9 cellular contexts compared by ENCODE assay signal in genomic region chr15:26773485-26773877, GRCh38. TPM values are rescaled to one million over a fixed set of nuclear protein-coding genes. Genes with fewer than 3 reads are reported as not detected.
DNase-seq lines count a peak whose midpoint lies in the region; ATAC-seq and TF ChIP-seq lines count a peak whose summit lies in the region.
"Had no signal": no experiment of that assay in that cellular context is flagged by ENCODE, and none has a peak within 500 bp of the region (broad histone marks: within the 10 kb centered on the region; RNA-seq: fewer than 3 reads in every experiment).

No MANE protein-coding gene starts in this region.

- no peaks in the 10 kb centered on the region for H3K4me1 Mint-ChIP-seq in activated CD8-positive, alpha-beta memory T cell treated with anti-CD3 and anti-CD28 coated beads, Interleukin-2, amount 10 ng/mL, durations not matched to agents 7 days and 5 days
- H3K4me1 Mint-ChIP-seq in immature natural killer cell = no peaks in the 10 kb centered on the region

- no peak overlapping the region for H3K27ac ChIP-seq in thyroid gland

- no peak overlapping the region for H3K4me3 Mint-ChIP-seq in activated CD8-positive, alpha-beta memory T cell treated with anti-CD3 and anti-CD28 coated beads, Interleukin-2, amount 10 ng/mL, durations not matched to agents 7 days and 5 days
- peak overlapping the region in 4 of 5 donors; percentile 25 to 62 (median 52) for H3K4me3 Mint-ChIP-seq in immature natural killer cell

- peak overlapping the region in 2 of 3 donors; percentile 30 to 49 for H3K4me3 ChIP-seq in thyroid gland (replicated peaks in 1 of 3)

- peaks cover 22% of the 10 kb centered on the region for H3K27me3 Mint-ChIP-seq in activated CD8-positive, alpha-beta memory T cell treated with anti-CD3 and anti-CD28 coated beads, Interleukin-2, amount 10 ng/mL, durations not matched to agents 7 days and 5 days
- peaks cover 10 to 16% (median 11%) of the 10 kb centered on the region in 3 donors for H3K27me3 Mint-ChIP-seq in immature natural killer cell (ENCODE audit: low read depth in 3 of 3)

- no peaks in the 10 kb centered on the region for H3K36me3 ChIP-seq in thyroid gland

- H3K4me1 ChIP-seq in thyroid gland = peaks cover 0 to 9% of the 10 kb centered on the region in 2 donors

- peak overlapping the region; percentile 50 for H3K27ac Mint-ChIP-seq in activated CD8-positive, alpha-beta memory T cell treated with anti-CD3 and anti-CD28 coated beads, Interleukin-2, amount 10 ng/mL, durations not matched to agents 7 days and 5 days
- H3K27ac Mint-ChIP-seq in immature natural killer cell = no peak overlapping the region

- no peak for DNase-seq in activated CD8-positive, alpha-beta memory T cell treated with anti-CD3 and anti-CD28 coated beads, Interleukin-2, amount 10 ng/mL, durations not matched to agents 7 days and 5 days
- DNase-seq in activated CD8-positive, alpha-beta memory T cell treated with anti-CD3 and anti-CD28 coated beads for 24 hours = no peak
- DNase-seq in SK-MEL-5 (ENCODE audit: low read depth, low spot score) = peak; percentile 20
- no peak for DNase-seq in immature natural killer cell
- DNase-seq in thyroid gland = peak; percentile 18 to 26
- no peak for DNase-seq in SIG-M5 treated with dmso at 0.1 percent for 504 hours (lab: John Stamatoyannopoulos, UW; ENCODE audit: unreplicated experiment)
- no peak for DNase-seq in Ammon's horn (ENCODE audit: low spot score)
- DNase-seq: NCI-H187 had no signal

- no peak for TF ChIP-seq CTCF in thyroid gland (IDR thresholded peaks at IDR 0.05)

- H3K9me3 ChIP-seq in thyroid gland = no peaks in the 10 kb centered on the region

- H3K27me3 ChIP-seq in thyroid gland = no peaks in the 10 kb centered on the region

- no peak for TF ChIP-seq POLR2A in thyroid gland (IDR thresholded peaks at IDR 0.05)

- WGBS in thyroid gland, 2 donors = 0 to 2% methylated on average over 11 of the region's 39 CpGs

- ATAC-seq in activated CD8-positive, alpha-beta memory T cell treated with anti-CD3 and anti-CD28 coated beads, Interleukin-2, amount 10 ng/mL, durations not matched to agents 7 days and 5 days = no peak
- ATAC-seq in GM18907 (IDR thresholded peaks at IDR 0.05; ENCODE audit: unreplicated experiment) = no peak

- CTCF ChIA-PET in activated CD8-positive, alpha-beta memory T cell treated with anti-CD3 and anti-CD28 coated beads, Interleukin-2, amount 10 ng/mL, durations not matched to agents 7 days and 5 days (lab: Charles Lee) = no interaction called here

- intact Hi-C loops in thyroid gland (cut with DNase I) = no loop called here

- in situ Hi-C loops in SK-MEL-5 (cut with HindIII; ENCODE audit: low pct_unique_long_range_greater_than_20kb, low sequenced_read_pairs) = no loop called here

- no peaks in the 10 kb centered on the region for H3K9me3 Mint-ChIP-seq in activated CD8-positive, alpha-beta memory T cell treated with anti-CD3 and anti-CD28 coated beads, Interleukin-2, amount 10 ng/mL, durations not matched to agents 7 days and 5 days (ENCODE audit: low read depth)
- peaks cover 7 to 36% (median 12%) of the 10 kb centered on the region in 6 donors for H3K9me3 Mint-ChIP-seq in immature natural killer cell

- peaks cover 4% of the 10 kb centered on the region for H3K36me3 Mint-ChIP-seq in activated CD8-positive, alpha-beta memory T cell treated with anti-CD3 and anti-CD28 coated beads, Interleukin-2, amount 10 ng/mL, durations not matched to agents 7 days and 5 days
- H3K36me3 Mint-ChIP-seq in immature natural killer cell = peaks cover 0 to 3% (median 0%) of the 10 kb centered on the region in 3 donors

RNA-seq across cellular contexts. Expression of gene GABRB3, which starts 0.6 kb away (rescaled TPM):
- total RNA-seq in activated CD8-positive, alpha-beta memory T cell treated with anti-CD3 and anti-CD28 coated beads, Interleukin-2, amount 10 ng/mL, durations not matched to agents 7 days and 5 days = not detected
- total RNA-seq in SK-MEL-5 (2014; rRNA removed; shearing (Covaris generic)) = 22.2 and 24.4 TPM in 2 replicates
- 19.1 and 23.0 TPM in 2 replicates for polyA plus RNA-seq in SK-MEL-5 (2015; cell fraction: cytosol; rRNA removed)
- polyA plus RNA-seq in SK-MEL-5 (2015; cell fraction: nucleus; rRNA removed) = 8.5 and 15.7 TPM in 2 replicates
- not detected for polyA plus RNA-seq in immature natural killer cell
- 10 to 100 TPM; 15.0 to 46.7 (median 20.6) TPM for total RNA-seq in thyroid gland

Comparison
In these comparisons a context has a peak if more than half of its experiments do, and no peak if none do; other contexts are left out.
1. DNase-seq: peak in SK-MEL-5 (single experiment) and thyroid gland (2 of 2); none in activated CD8-positive, alpha-beta memory T cell treated with anti-CD3 and anti-CD28 coated beads, Interleukin-2, amount 10 ng/mL, durations not matched to agents 7 days and 5 days (single experiment), activated CD8-positive, alpha-beta memory T cell treated with anti-CD3 and anti-CD28 coated beads for 24 hours (single experiment), immature natural killer cell (0 of 3), SIG-M5 treated with dmso at 0.1 percent for 504 hours (single experiment) and Ammon's horn (single experiment).
2. RNA of gene GABRB3, which starts 0.6 kb away (total RNA-seq): 15.0 to 46.7 TPM in thyroid gland and 22.2 to 24.4 TPM in SK-MEL-5; not detected in activated CD8-positive, alpha-beta memory T cell treated with anti-CD3 and anti-CD28 coated beads, Interleukin-2, amount 10 ng/mL, durations not matched to agents 7 days and 5 days; every median in the first group is over 10 times any median in the second.